Comparison of ENCODE assay signal across 1 cellular context in the genomic region with DNA sequence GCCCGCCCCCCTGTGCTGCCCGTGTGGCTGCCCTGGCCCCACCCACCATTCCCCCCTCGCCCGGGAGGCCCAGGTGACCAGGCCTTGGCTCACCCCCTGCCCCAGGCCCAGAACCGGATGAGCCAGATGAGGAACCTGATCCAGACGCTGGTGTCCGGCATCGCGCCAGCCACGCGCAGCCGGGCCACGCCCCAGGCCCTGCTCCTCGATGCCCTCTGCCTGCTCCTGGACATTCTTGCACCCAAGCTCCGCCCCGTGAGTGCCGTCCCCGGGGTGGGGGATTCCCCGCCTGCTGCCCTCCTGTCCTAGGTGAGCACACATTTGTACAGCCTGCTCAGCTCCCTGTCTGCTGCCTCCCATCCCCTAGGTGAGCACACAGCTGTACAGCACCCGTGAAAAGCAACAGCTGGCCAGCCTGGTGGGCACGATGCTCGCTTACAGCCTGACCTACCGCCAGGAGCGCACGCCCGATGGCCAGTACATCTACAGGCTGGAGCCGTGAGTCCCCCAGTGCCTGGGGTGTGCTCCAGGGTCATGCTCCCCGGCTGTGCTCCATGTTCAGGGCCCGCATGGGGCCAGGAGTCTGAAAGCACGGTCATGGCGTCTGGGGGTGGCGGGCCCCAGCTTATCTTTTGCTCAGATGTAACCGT.
TF ChIP-seq lines count a peak whose summit lies in the region.

No MANE protein-coding gene starts in this region.

TF ChIP-seq in H1, 55 proteins besides CTCF, POLR2A, EP300 and RAD21:
- no peak for TF ChIP-seq CBX8 (IDR thresholded peaks at IDR 0.05; ENCODE audit: borderline replicate concordance, low read depth, low read length)
- TF ChIP-seq FOSL1 (IDR thresholded peaks at IDR 0.05; ENCODE audit: insufficient read depth, low read depth, low read length) = no peak
- no peak for TF ChIP-seq SUZ12 (IDR thresholded peaks at IDR 0.05; ENCODE audit: low read length)
- TF ChIP-seq KDM4A (IDR thresholded peaks at IDR 0.05; ENCODE audit: low read depth, low read length, severe bottlenecking) = no peak
- TF ChIP-seq, protein P1, sequence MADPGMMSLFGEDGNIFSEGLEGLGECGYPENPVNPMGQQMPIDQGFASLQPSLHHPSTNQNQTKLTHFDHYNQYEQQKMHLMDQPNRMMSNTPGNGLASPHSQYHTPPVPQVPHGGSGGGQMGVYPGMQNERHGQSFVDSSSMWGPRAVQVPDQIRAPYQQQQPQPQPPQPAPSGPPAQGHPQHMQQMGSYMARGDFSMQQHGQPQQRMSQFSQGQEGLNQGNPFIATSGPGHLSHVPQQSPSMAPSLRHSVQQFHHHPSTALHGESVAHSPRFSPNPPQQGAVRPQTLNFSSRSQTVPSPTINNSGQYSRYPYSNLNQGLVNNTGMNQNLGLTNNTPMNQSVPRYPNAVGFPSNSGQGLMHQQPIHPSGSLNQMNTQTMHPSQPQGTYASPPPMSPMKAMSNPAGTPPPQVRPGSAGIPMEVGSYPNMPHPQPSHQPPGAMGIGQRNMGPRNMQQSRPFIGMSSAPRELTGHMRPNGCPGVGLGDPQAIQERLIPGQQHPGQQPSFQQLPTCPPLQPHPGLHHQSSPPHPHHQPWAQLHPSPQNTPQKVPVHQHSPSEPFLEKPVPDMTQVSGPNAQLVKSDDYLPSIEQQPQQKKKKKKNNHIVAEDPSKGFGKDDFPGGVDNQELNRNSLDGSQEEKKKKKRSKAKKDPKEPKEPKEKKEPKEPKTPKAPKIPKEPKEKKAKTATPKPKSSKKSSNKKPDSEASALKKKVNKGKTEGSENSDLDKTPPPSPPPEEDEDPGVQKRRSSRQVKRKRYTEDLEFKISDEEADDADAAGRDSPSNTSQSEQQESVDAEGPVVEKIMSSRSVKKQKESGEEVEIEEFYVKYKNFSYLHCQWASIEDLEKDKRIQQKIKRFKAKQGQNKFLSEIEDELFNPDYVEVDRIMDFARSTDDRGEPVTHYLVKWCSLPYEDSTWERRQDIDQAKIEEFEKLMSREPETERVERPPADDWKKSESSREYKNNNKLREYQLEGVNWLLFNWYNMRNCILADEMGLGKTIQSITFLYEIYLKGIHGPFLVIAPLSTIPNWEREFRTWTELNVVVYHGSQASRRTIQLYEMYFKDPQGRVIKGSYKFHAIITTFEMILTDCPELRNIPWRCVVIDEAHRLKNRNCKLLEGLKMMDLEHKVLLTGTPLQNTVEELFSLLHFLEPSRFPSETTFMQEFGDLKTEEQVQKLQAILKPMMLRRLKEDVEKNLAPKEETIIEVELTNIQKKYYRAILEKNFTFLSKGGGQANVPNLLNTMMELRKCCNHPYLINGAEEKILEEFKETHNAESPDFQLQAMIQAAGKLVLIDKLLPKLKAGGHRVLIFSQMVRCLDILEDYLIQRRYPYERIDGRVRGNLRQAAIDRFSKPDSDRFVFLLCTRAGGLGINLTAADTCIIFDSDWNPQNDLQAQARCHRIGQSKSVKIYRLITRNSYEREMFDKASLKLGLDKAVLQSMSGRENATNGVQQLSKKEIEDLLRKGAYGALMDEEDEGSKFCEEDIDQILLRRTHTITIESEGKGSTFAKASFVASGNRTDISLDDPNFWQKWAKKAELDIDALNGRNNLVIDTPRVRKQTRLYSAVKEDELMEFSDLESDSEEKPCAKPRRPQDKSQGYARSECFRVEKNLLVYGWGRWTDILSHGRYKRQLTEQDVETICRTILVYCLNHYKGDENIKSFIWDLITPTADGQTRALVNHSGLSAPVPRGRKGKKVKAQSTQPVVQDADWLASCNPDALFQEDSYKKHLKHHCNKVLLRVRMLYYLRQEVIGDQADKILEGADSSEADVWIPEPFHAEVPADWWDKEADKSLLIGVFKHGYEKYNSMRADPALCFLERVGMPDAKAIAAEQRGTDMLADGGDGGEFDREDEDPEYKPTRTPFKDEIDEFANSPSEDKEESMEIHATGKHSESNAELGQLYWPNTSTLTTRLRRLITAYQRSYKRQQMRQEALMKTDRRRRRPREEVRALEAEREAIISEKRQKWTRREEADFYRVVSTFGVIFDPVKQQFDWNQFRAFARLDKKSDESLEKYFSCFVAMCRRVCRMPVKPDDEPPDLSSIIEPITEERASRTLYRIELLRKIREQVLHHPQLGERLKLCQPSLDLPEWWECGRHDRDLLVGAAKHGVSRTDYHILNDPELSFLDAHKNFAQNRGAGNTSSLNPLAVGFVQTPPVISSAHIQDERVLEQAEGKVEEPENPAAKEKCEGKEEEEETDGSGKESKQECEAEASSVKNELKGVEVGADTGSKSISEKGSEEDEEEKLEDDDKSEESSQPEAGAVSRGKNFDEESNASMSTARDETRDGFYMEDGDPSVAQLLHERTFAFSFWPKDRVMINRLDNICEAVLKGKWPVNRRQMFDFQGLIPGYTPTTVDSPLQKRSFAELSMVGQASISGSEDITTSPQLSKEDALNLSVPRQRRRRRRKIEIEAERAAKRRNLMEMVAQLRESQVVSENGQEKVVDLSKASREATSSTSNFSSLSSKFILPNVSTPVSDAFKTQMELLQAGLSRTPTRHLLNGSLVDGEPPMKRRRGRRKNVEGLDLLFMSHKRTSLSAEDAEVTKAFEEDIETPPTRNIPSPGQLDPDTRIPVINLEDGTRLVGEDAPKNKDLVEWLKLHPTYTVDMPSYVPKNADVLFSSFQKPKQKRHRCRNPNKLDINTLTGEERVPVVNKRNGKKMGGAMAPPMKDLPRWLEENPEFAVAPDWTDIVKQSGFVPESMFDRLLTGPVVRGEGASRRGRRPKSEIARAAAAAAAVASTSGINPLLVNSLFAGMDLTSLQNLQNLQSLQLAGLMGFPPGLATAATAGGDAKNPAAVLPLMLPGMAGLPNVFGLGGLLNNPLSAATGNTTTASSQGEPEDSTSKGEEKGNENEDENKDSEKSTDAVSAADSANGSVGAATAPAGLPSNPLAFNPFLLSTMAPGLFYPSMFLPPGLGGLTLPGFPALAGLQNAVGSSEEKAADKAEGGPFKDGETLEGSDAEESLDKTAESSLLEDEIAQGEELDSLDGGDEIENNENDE (IDR thresholded peaks at IDR 0.05; ENCODE audit: insufficient replicate concordance, low read length) = no peak
- no peak for TF ChIP-seq TEAD4 (IDR thresholded peaks at IDR 0.05; ENCODE audit: low read depth, low read length)
- no peak for TF ChIP-seq SIN3A (conservative IDR thresholded peaks at IDR 0.05 in 1 of 2, IDR thresholded peaks at IDR 0.05 in 1 of 2; ENCODE audit: low read depth in 1 of 2, low read length in 2 of 2)
- TF ChIP-seq, protein P2, sequence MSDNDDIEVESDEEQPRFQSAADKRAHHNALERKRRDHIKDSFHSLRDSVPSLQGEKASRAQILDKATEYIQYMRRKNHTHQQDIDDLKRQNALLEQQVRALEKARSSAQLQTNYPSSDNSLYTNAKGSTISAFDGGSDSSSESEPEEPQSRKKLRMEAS (IDR thresholded peaks at IDR 0.05) = no peak
- no peak for TF ChIP-seq RFX5 (IDR thresholded peaks at IDR 0.05; ENCODE audit: borderline replicate concordance, low read depth, low read length)
- TF ChIP-seq SAP30 (IDR thresholded peaks at IDR 0.05; ENCODE audit: insufficient read depth, insufficient replicate concordance, low read length) = no peak
